Comparison of ENCODE assay signal across 37 cellular contexts in genomic region chr7:155383756-155384491, GRCh38.
"Had no signal": no experiment of that assay in that cellular context is flagged by ENCODE, and none has a peak within 500 bp of the region (broad histone marks: within the 10 kb centered on the region; RNA-seq: fewer than 3 reads in every experiment).

No MANE protein-coding gene starts in this region.

- H3K4me3 Mint-ChIP-seq: activated B cell treated with CpG ODN at 0.5 μM for 24 hours; activated CD8-positive, alpha-beta T cell treated with anti-CD3 and anti-CD28 coated beads for 36 hours; activated naive CD4-positive, alpha-beta T cell treated with anti-CD3 and anti-CD28 coated beads for 36 hours; activated naive CD8-positive, alpha-beta T cell treated with anti-CD3 and anti-CD28 coated beads for 36 hours; activated naive CD8-positive, alpha-beta T cell treated with anti-CD3 and anti-CD28 coated beads, Interleukin-2, amount 50 U/mL, for 24 hours; activated T-cell treated with anti-CD3 and anti-CD28 coated beads, Interleukin-2, amount 50 U/mL, for 4 hours; activated T-helper 17 cell treated with anti-CD3 and anti-CD28 coated beads, Interleukin-2, amount 50 U/mL, for 72 hours; dendritic cell treated with granulocyte-macrophage colony-stimulating factor and Interleukin-4, amounts not matched to agents 40 ng/mL and 50 ng/mL, for 4 days; endodermal cell; T-helper 17 cell; T-helper 2 cell treated with Interferon-gamma antibody and Interleukin-4, amounts not matched to agents 5 μg/mL and 100 μg/mL, for 36 hours had no signal

- FAIRE-seq: frontal cortex had no signal

- H3K27ac ChIP-seq: adrenal gland, ascending aorta, breast epithelium, cardiac muscle cell, coronary artery, WERI-Rb-1 had no signal

- H3K9me3 Mint-ChIP-seq: activated B cell treated with CpG ODN at 0.5 μM for 24 hours; activated CD8-positive, alpha-beta T cell treated with anti-CD3 and anti-CD28 coated beads for 36 hours; activated naive CD4-positive, alpha-beta T cell treated with anti-CD3 and anti-CD28 coated beads for 36 hours; activated naive CD4-positive, alpha-beta T cell treated with anti-CD3 and anti-CD28 coated beads, Interleukin-2, amount 50 U/mL, for 24 hours; activated naive CD8-positive, alpha-beta T cell treated with anti-CD3 and anti-CD28 coated beads for 36 hours; activated naive CD8-positive, alpha-beta T cell treated with anti-CD3 and anti-CD28 coated beads, Interleukin-2, amount 50 U/mL, for 24 hours; activated T-cell treated with anti-CD3 and anti-CD28 coated beads, Interleukin-2, amount 50 U/mL, for 4 hours; activated T-helper 17 cell treated with anti-CD3 and anti-CD28 coated beads, Interleukin-2, amount 50 U/mL, for 72 hours; dendritic cell treated with granulocyte-macrophage colony-stimulating factor and Interleukin-4, amounts not matched to agents 40 ng/mL and 50 ng/mL, for 4 days; endodermal cell; T-helper 2 cell treated with Interferon-gamma antibody and Interleukin-4, amounts not matched to agents 5 μg/mL and 100 μg/mL, for 36 hours had no signal

- ATAC-seq: activated CD4-positive, CD25-positive, alpha-beta regulatory T cell treated with anti-CD3 and anti-CD28 coated beads, Interleukin-2, amount 50 U/mL, for 24 hours; activated CD8-positive, alpha-beta T cell treated with anti-CD3 and anti-CD28 coated beads for 36 hours; activated naive CD8-positive, alpha-beta T cell treated with anti-CD3 and anti-CD28 coated beads, Interleukin-2, amount 50 U/mL, for 24 hours; activated T-cell treated with anti-CD3 and anti-CD28 coated beads, Interleukin-2, amount 50 U/mL, for 4 hours; activated T-helper 17 cell treated with anti-CD3 and anti-CD28 coated beads, Interleukin-2, amount 50 U/mL, for 72 hours; esophagus mucosa; T-helper 17 cell had no signal

- H3K36me3 Mint-ChIP-seq: activated naive CD4-positive, alpha-beta T cell treated with anti-CD3 and anti-CD28 coated beads, Interleukin-2, amount 50 U/mL, for 24 hours; activated naive CD8-positive, alpha-beta T cell treated with anti-CD3 and anti-CD28 coated beads for 36 hours; brain had no signal

- DNase-seq: activated B cell treated with CpG ODN at 0.5 μM for 24 hours; activated CD4-positive, alpha-beta T cell treated with anti-CD3 and anti-CD28 coated beads for 48 hours; activated CD4-positive, alpha-beta T cell treated with anti-CD3 and anti-CD28 coated beads, Interleukin-2, amount 50 U/mL, for 1 hour; activated CD4-positive, alpha-beta T cell treated with anti-CD3 and anti-CD28 coated beads, Interleukin-2, amount 50 U/mL, for 48 hours; activated CD8-positive, alpha-beta memory T cell treated with anti-CD3 and anti-CD28 coated beads for 24 hours; activated CD8-positive, alpha-beta T cell treated with anti-CD3 and anti-CD28 coated beads for 36 hours; activated effector memory CD4-positive, alpha-beta T cell treated with Interleukin-2 at 50 U/mL for 16 hours; activated gamma-delta T cell treated with Interleukin-2 at 50 U/mL for 16 hours; activated naive CD4-positive, alpha-beta T cell treated with anti-CD3 and anti-CD28 coated beads for 36 hours; activated naive CD8-positive, alpha-beta T cell treated with anti-CD3 and anti-CD28 coated beads for 36 hours; activated naive CD8-positive, alpha-beta T cell treated with anti-CD3 and anti-CD28 coated beads, Interleukin-2, amount 50 U/mL, for 24 hours; activated T-cell treated with anti-CD3 and anti-CD28 coated beads, Interleukin-2, amount 50 U/mL, for 4 hours; adrenal gland; amygdala; central memory CD4-positive, alpha-beta T cell; cerebellar nuclear complex; dorsolateral prefrontal cortex; effector memory CD4-positive, alpha-beta T cell; endodermal cell; foreskin fibroblast; head of caudate nucleus; T-helper 1 cell; T-helper 17 cell; T1000; WERI-Rb-1 had no signal

- H3K9me3 ChIP-seq: adrenal gland, ascending aorta, breast epithelium had no signal

- H3K36me3 ChIP-seq: adrenal gland, ascending aorta, breast epithelium, cardiac muscle cell, WERI-Rb-1 had no signal

- H3K4me3 ChIP-seq: adrenal gland, ascending aorta, breast epithelium, cardiac muscle cell, coronary artery had no signal

- H3K27ac Mint-ChIP-seq: activated B cell treated with CpG ODN at 0.5 μM for 24 hours; activated CD8-positive, alpha-beta T cell treated with anti-CD3 and anti-CD28 coated beads for 36 hours; activated naive CD4-positive, alpha-beta T cell treated with anti-CD3 and anti-CD28 coated beads for 36 hours; activated naive CD4-positive, alpha-beta T cell treated with anti-CD3 and anti-CD28 coated beads, Interleukin-2, amount 50 U/mL, for 24 hours; activated naive CD8-positive, alpha-beta T cell treated with anti-CD3 and anti-CD28 coated beads for 36 hours; activated naive CD8-positive, alpha-beta T cell treated with anti-CD3 and anti-CD28 coated beads, Interleukin-2, amount 50 U/mL, for 24 hours; activated T-helper 17 cell treated with anti-CD3 and anti-CD28 coated beads, Interleukin-2, amount 50 U/mL, for 72 hours; dendritic cell treated with granulocyte-macrophage colony-stimulating factor and Interleukin-4, amounts not matched to agents 40 ng/mL and 50 ng/mL, for 4 days; endodermal cell; T-helper 17 cell; T-helper 2 cell treated with Interferon-gamma antibody and Interleukin-4, amounts not matched to agents 5 μg/mL and 100 μg/mL, for 36 hours had no signal
